ENCODE assay signal across 13 cellular contexts in genomic region chr6:154996841-154997311, GRCh38. TPM values are rescaled to one million over a fixed set of nuclear protein-coding genes. Genes with fewer than 3 reads are reported as not detected.
A peak's percentile ranks its signal among the peaks of the same experiment; 100 is the strongest.
DNase-seq lines count a peak whose midpoint lies in the region; TF ChIP-seq lines count a peak whose summit lies in the region.
"Had no signal": no experiment of that assay in that cellular context is flagged by ENCODE, and none has a peak within 500 bp of the region (broad histone marks: within the 10 kb centered on the region; RNA-seq: fewer than 3 reads in every experiment).

No MANE protein-coding gene starts in this region.

- CTCF ChIA-PET in activated CD4-positive, alpha-beta T cell treated with anti-CD3 and anti-CD28 coated beads, Interleukin-2, amount 10 ng/mL, durations not matched to agents 7 days and 5 days (lab: Charles Lee) = interaction anchor here (2.2 kb wide), 1 partner anchor 18 kb away, joined by 5 read pairs; no protein-coding TSS in a partner anchor

- no peak for TF ChIP-seq CTCF in glutamatergic neuron (IDR thresholded peaks at IDR 0.05; ENCODE audit: partially characterized antibody, unreplicated experiment)

- H3K27ac ChIP-seq in SJSA1 = no peak overlapping the region

- no peaks in the 10 kb centered on the region for H3K36me3 Mint-ChIP-seq in activated CD4-positive, alpha-beta T cell treated with anti-CD3 and anti-CD28 coated beads, Interleukin-2, amount 10 ng/mL, durations not matched to agents 7 days and 5 days (ENCODE audit: low read depth)
- no peaks in the 10 kb centered on the region for H3K36me3 Mint-ChIP-seq in glutamatergic neuron (ENCODE audit: unreplicated experiment)

- peaks cover 6% of the 10 kb centered on the region for H3K4me1 Mint-ChIP-seq in activated CD4-positive, alpha-beta T cell treated with anti-CD3 and anti-CD28 coated beads, Interleukin-2, amount 10 ng/mL, durations not matched to agents 7 days and 5 days
- H3K4me1 Mint-ChIP-seq in glutamatergic neuron (ENCODE audit: low read depth, unreplicated experiment) = peaks cover 13% of the 10 kb centered on the region

- no peak overlapping the region for H3K27ac Mint-ChIP-seq in activated CD4-positive, alpha-beta T cell treated with anti-CD3 and anti-CD28 coated beads, Interleukin-2, amount 10 ng/mL, durations not matched to agents 7 days and 5 days
- peak overlapping the region; percentile 62 for H3K27ac Mint-ChIP-seq in glutamatergic neuron (ENCODE audit: unreplicated experiment)

- peak overlapping the region; percentile 48 for H3K4me3 Mint-ChIP-seq in activated CD4-positive, alpha-beta T cell treated with anti-CD3 and anti-CD28 coated beads, Interleukin-2, amount 10 ng/mL, durations not matched to agents 7 days and 5 days
- H3K4me3 Mint-ChIP-seq in glutamatergic neuron (ENCODE audit: unreplicated experiment) = peak overlapping the region; percentile 90

- H3K4me1 ChIP-seq in SJSA1 (replicated peaks) (peaks cover 48% of the 10 kb centered on the region), skeletal muscle satellite cell (ENCODE audit: control insufficient read depth, insufficient read depth, low read length) (peaks cover 18% of the 10 kb centered on the region)

- peak overlapping the region; percentile 86 for H3K4me3 ChIP-seq in SJSA1
- H3K4me3 ChIP-seq in skeletal muscle satellite cell (ENCODE audit: low read length) = peak overlapping the region; percentile 88
- H3K4me3 ChIP-seq: K562 had no signal

- POLR2A ChIA-PET in activated CD4-positive, alpha-beta T cell treated with anti-CD3 and anti-CD28 coated beads, Interleukin-2, amount 10 ng/mL, durations not matched to agents 7 days and 5 days (lab: Charles Lee) = no interaction called here

- H3K9me3 ChIP-seq in SJSA1 (replicated peaks) = no peaks in the 10 kb centered on the region
- H3K9me3 ChIP-seq in skeletal muscle satellite cell (replicated peaks; ENCODE audit: low read length) = no peaks in the 10 kb centered on the region

- peaks cover 17% of the 10 kb centered on the region for H3K27me3 Mint-ChIP-seq in activated CD4-positive, alpha-beta T cell treated with anti-CD3 and anti-CD28 coated beads, Interleukin-2, amount 10 ng/mL, durations not matched to agents 7 days and 5 days
- H3K27me3 Mint-ChIP-seq in glutamatergic neuron (ENCODE audit: unreplicated experiment) = peaks cover 4% of the 10 kb centered on the region

- no peaks in the 10 kb centered on the region for H3K9me3 Mint-ChIP-seq in activated CD4-positive, alpha-beta T cell treated with anti-CD3 and anti-CD28 coated beads, Interleukin-2, amount 10 ng/mL, durations not matched to agents 7 days and 5 days
- H3K9me3 Mint-ChIP-seq in glutamatergic neuron (ENCODE audit: unreplicated experiment) = peaks cover 9% of the 10 kb centered on the region

- H3K36me3 ChIP-seq in SJSA1 = peaks cover 21% of the 10 kb centered on the region
- H3K36me3 ChIP-seq in skeletal muscle satellite cell (ENCODE audit: insufficient read depth, low read length) = no peaks in the 10 kb centered on the region

- H3K27me3 ChIP-seq in SJSA1 (replicated peaks) (no peaks in the 10 kb centered on the region), skeletal muscle satellite cell (ENCODE audit: control insufficient read depth, insufficient read depth, low read length) (no peaks in the 10 kb centered on the region)

- no peak for DNase-seq in activated CD4-positive, alpha-beta T cell treated with anti-CD3 and anti-CD28 coated beads, Interleukin-2, amount 10 ng/mL, durations not matched to agents 7 days and 5 days
- DNase-seq in activated CD4-positive, alpha-beta T cell treated with anti-CD3 and anti-CD28 coated beads, Interleukin-2, amount 50 U/mL, for 48 hours = no peak
- DNase-seq in SJSA1 (ENCODE audit: low read depth in 1 of 2, low spot score in 2 of 2) = peak in 1 of 2 experiments; percentile 36
- DNase-seq in glutamatergic neuron = no peak
- no peak for DNase-seq in GDM1 (lab: John Stamatoyannopoulos, UW)
- DNase-seq in 8988T = no peak
- no peak for DNase-seq in NCI-H1694 treated with DMSO at 0.1 percent for 48 hours (lab: John Stamatoyannopoulos, UW)
- DNase-seq: activated effector memory CD4-positive, alpha-beta T cell treated with anti-CD3 and anti-CD28 coated beads, Interleukin-2, amount 50 U/mL, for 16 hours; foreskin fibroblast; NCI-H2029; stimulated activated CD4-positive, alpha-beta T cell treated with anti-CD3 and anti-CD28 coated beads, Interleukin-4, amount 100 ng/mL, for 4 hours had no signal

- peak overlapping the region; percentile 96 for H3K4me2 ChIP-seq in skeletal muscle satellite cell (ENCODE audit: low read length)

- H3K9ac ChIP-seq in skeletal muscle satellite cell (ENCODE audit: low read depth, low read length) = no peak overlapping the region

RNA-seq across cellular contexts. Expression of gene TIAM2, which starts 1.8 kb away (rescaled TPM):
- 1 to 10 TPM; 4.9 to 5.6 TPM for total RNA-seq in activated CD4-positive, alpha-beta T cell treated with anti-CD3 and anti-CD28 coated beads, Interleukin-2, amount 10 ng/mL, durations not matched to agents 7 days and 5 days
- total RNA-seq in SJSA1 (2014; rRNA removed; shearing (Covaris generic)) = 48.3 and 59.3 TPM in 2 replicates
- 113 TPM for total RNA-seq in glutamatergic neuron (ENCODE audit: unreplicated experiment)
- total RNA-seq in skeletal muscle satellite cell (2012; rRNA removed) = 2.8 and 3.7 TPM in 2 replicates
